8 cellular contexts compared by ENCODE assay signal in the genomic region with DNA sequence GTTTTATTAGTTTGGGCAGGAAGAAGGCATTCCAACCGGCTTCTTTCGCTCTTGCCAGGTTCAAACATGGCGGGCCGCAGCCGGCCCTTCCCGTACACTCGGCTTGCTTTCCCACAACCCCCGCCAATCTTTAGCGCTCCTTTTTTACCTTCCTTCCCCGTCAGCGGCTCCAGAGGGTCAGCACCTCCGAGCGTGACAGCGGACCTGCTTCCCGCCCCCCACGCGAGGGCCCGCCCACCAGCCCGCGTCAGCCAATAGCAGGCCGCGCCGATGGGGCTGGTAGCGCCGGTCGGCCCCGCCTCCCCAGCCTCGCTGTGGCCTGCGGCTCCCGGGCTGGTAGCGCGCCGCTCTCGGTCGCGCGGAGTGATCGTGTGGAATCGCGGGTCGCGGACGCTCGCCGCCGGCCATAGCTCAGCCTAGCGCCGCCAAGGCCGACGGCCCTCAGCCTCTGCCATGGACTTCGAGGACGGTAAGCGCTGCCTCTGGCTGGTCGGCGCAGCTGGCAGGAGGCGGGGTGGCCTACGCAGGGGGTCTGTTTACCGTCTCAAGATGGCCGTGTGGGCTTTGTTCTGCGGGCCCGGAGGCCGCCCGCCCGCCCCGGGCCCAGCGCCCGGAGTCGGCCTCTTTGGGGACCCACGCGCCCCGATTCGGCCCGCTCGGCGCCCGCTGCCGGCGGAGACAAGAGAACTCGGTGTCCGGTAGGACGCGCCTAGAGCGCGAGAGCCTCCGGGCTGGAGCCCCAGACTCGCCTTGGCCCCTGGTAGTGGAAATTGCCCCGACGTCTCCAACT. TPM values are rescaled to one million over a fixed set of nuclear protein-coding genes. Genes with fewer than 3 reads are reported as not detected.
DNase-seq lines count a peak whose midpoint lies in the region; ATAC-seq and TF ChIP-seq lines count a peak whose summit lies in the region.

A gene with protein sequence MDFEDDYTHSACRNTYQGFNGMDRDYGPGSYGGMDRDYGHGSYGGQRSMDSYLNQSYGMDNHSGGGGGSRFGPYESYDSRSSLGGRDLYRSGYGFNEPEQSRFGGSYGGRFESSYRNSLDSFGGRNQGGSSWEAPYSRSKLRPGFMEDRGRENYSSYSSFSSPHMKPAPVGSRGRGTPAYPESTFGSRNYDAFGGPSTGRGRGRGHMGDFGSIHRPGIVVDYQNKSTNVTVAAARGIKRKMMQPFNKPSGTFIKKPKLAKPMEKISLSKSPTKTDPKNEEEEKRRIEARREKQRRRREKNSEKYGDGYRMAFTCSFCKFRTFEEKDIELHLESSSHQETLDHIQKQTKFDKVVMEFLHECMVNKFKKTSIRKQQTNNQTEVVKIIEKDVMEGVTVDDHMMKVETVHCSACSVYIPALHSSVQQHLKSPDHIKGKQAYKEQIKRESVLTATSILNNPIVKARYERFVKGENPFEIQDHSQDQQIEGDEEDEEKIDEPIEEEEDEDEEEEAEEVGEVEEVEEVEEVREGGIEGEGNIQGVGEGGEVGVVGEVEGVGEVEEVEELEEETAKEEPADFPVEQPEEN (plus strand): TSS at position 306 of the 790 bp plus-strand sequence. CDS start 148 bp downstream, at position 454.

- no peaks in the 10 kb centered on the region for H3K27me3 ChIP-seq in IMR-90 (ENCODE audit: control insufficient read depth, insufficient read depth, low read length)

- peaks cover 2% of the 10 kb centered on the region for H3K9me1 ChIP-seq in IMR-90 (ENCODE audit: insufficient read depth, low read length)

- no peak for TF ChIP-seq RAD21 in IMR-90 (IDR thresholded peaks at IDR 0.05; ENCODE audit: low read length)

- WGBS in IMR-90 (ENCODE audit: extremely low coverage in 2 of 2, insufficient read length in 1 of 2), 2 experiments = 0% methylated on average over 42 of the region's 88 CpGs; no CpG with 5 or more reads in 1 of the 2 experiments

- peak within 1 kb of the TSS; percentile 75; the same call in 1 of the 2 replicates for H3K18ac ChIP-seq in IMR-90 (ENCODE audit: low read depth, low read length)

- POLR2A ChIA-PET in IMR-90 (lab: Charles Lee; ENCODE audit: unreplicated experiment) = no interaction called here

- peak within 1 kb of the TSS; percentile 92 for H2AK9ac ChIP-seq in IMR-90 (replicated peaks; ENCODE audit: low read depth, low read length, poor library complexity)

- CTCF ChIA-PET in IMR-90 (lab: Yijun Ruan, JAX) = no interaction called here

- peak within 1 kb of the TSS; percentile 80 for H4K91ac ChIP-seq in IMR-90 (ENCODE audit: insufficient read depth, low read depth, low read length)

- H3K4me3 ChIP-seq in IMR-90 (ENCODE audit: insufficient read depth, low read depth, low read length) (peak within 1 kb of the TSS; percentile 89), epithelial cell of proximal tubule (ENCODE audit: low read depth, low read length) (peak within 1 kb of the TSS; percentile 88)

- H4K8ac ChIP-seq in IMR-90 (ENCODE audit: low read depth in 2 of 2, low read length in 2 of 2) = peak within 1 kb of the TSS; percentile 59 to 92; a peak in 3 of 4 replicates

- no peaks in the 10 kb centered on the region for H3K9me3 ChIP-seq in IMR-90 (ENCODE audit: control insufficient read depth, insufficient read depth, low read length)

- H2BK20ac ChIP-seq in IMR-90 (ENCODE audit: low read depth, low read length) = no peak within 1 kb of the TSS

- in situ Hi-C loops in IMR-90 (cut with MboI; ENCODE audit: low sequenced_read_pairs) = loop anchor here (5.0 to 25.0 kb wide), 3 partner anchors 193 to 508 kb away; a partner anchor contains a TSS

- peak within 1 kb of the TSS; percentile 88 for H3K14ac ChIP-seq in IMR-90 (replicated peaks; ENCODE audit: low read depth, low read length)

- peak within 1 kb of the TSS; percentile 82; the same call in 1 of the 2 replicates for H3K56ac ChIP-seq in IMR-90 (ENCODE audit: extremely low read depth, insufficient read depth, low read length)

- peak within 1 kb of the TSS; percentile 95 for H3K27ac ChIP-seq in IMR-90 (ENCODE audit: insufficient read depth, low read length)

- H3K9ac ChIP-seq in IMR-90 (ENCODE audit: low read depth, low read length) = peak within 1 kb of the TSS; percentile 95

- intact Hi-C loops in IMR-90 (cut with micrococcal nuclease) = loop anchor here (5.0 kb wide), 1 partner anchor 358 kb away; no protein-coding TSS in a partner anchor

- H2BK120ac ChIP-seq in IMR-90 (ENCODE audit: low read depth, low read length) = peak within 1 kb of the TSS; percentile 58

- DNase-seq in DMS114 treated with DMSO at 0.1 percent for 48 hours (lab: John Stamatoyannopoulos, UW; ENCODE audit: unreplicated experiment) (peak; percentile 81), IMR-90 (peak; percentile 97), OCI-M2 (lab: John Stamatoyannopoulos, UW; ENCODE audit: unreplicated experiment) (peak; percentile 87), activated T-cell treated with anti-CD3 and anti-CD28 coated beads for 4 hours (peak; percentile 91), epithelial cell of proximal tubule (ENCODE audit: low read depth) (peak; percentile 78), mucosa of gallbladder (ENCODE audit: low spot score) (peak; percentile 96)
- DNase-seq in stimulated activated CD8-positive, alpha-beta memory T cell treated with anti-CD3 and anti-CD28 coated beads, Interleukin-4, amount 100 ng/mL, for 4 hours (ENCODE audit: low read depth in 2 of 2, low spot score in 1 of 2) = peak; percentile 81 to 85

- peak; percentile 98 for TF ChIP-seq POLR2A in IMR-90 (IDR thresholded peaks at IDR 0.05; ENCODE audit: low read depth, low read length)

- H3K36me3 ChIP-seq in IMR-90 (ENCODE audit: control insufficient read depth, insufficient read depth, low read length) = no peaks in the 10 kb centered on the region

- H2BK5ac ChIP-seq in IMR-90 (ENCODE audit: low read depth, low read length, poor library complexity, severe bottlenecking) = peak within 1 kb of the TSS; percentile 94

- peaks cover 3 to 23% of the 10 kb centered on the region in 2 experiments; a peak in 2 of 4 replicates for H3K79me1 ChIP-seq in IMR-90 (ENCODE audit: low read depth in 1 of 2, low read length in 2 of 2)

- H2AK5ac ChIP-seq in IMR-90 (ENCODE audit: low read depth, low read length) = peak within 1 kb of the TSS; percentile 74

- peak within 1 kb of the TSS; percentile 84 for H3K4ac ChIP-seq in IMR-90 (ENCODE audit: low read depth, low read length)

- H4K20me1 ChIP-seq in IMR-90 (ENCODE audit: insufficient read depth, low read length) = peaks cover 16% of the 10 kb centered on the region; the same call in 1 of the 2 replicates

- H2BK15ac ChIP-seq in IMR-90 (ENCODE audit: low read depth, low read length) = 0 out of 3 replicates have a peak within 1 kb of the TSS, but pooled peaks have one; percentile 5

- peak within 1 kb of the TSS; percentile 97 for H2AFZ ChIP-seq in IMR-90 (replicated peaks; ENCODE audit: low read length, poor library complexity)

- peak within 1 kb of the TSS; percentile 80 for H4K5ac ChIP-seq in IMR-90 (ENCODE audit: low read depth, low read length)

- ATAC-seq in GM21528 (IDR thresholded peaks at IDR 0.05; ENCODE audit: low FRiP score, unreplicated experiment) (peak; percentile 97), IMR-90 (ENCODE audit: low read depth) (peak; percentile 96)

- BruUV-seq in IMR-90 (replicated peaks; lab: Mats Ljungman, UMichigan) = no TSS peak

- peak within 1 kb of the TSS; percentile 90; the same call in 1 of the 2 replicates for H3K23ac ChIP-seq in IMR-90 (ENCODE audit: low read depth, low read length)

- TF ChIP-seq CTCF in IMR-90 (conservative IDR thresholded peaks at IDR 0.05; ENCODE audit: low read depth, low read length) (no peak), epithelial cell of proximal tubule (conservative IDR thresholded peaks at IDR 0.05; ENCODE audit: low read depth, low read length) (no peak)

- dilution Hi-C loops in IMR-90 (cut with HindIII; ENCODE audit: low sequenced_read_pairs, unreplicated experiment) = no loop called here

- peak within 1 kb of the TSS; percentile 96 for H3K4me2 ChIP-seq in IMR-90 (ENCODE audit: low read depth, low read length)

- H3K4me1 ChIP-seq in IMR-90 (ENCODE audit: control insufficient read depth, insufficient read depth, low read length) = no peaks in the 10 kb centered on the region; the same call in 1 of the 2 replicates

TF ChIP-seq in IMR-90, 13 proteins besides CTCF, POLR2A, EP300 and RAD21 (continues in another document):
- TF ChIP-seq CHD1 (IDR thresholded peaks at IDR 0.05; ENCODE audit: low read depth, low read length) (0 out of 2 replicates have a peak, but pooled peaks have one; percentile 78), MAZ (IDR thresholded peaks at IDR 0.05; ENCODE audit: borderline replicate concordance, low read depth, low read length) (peak; percentile 84), MAFK (IDR thresholded peaks at IDR 0.05; ENCODE audit: low read depth, low read length) (no peak), BHLHE40 (IDR thresholded peaks at IDR 0.05; ENCODE audit: low read depth, low read length) (peak; percentile 85), FOS (IDR thresholded peaks at IDR 0.05; ENCODE audit: low read depth, low read length) (no peak), MXI1 (IDR thresholded peaks at IDR 0.05; ENCODE audit: borderline replicate concordance, low read depth, low read length) (peak; percentile 54; the same call in 1 of the 2 replicates), SMC3 (IDR thresholded peaks at IDR 0.05; ENCODE audit: low read depth, low read length) (no peak), RCOR1 (IDR thresholded peaks at IDR 0.05; ENCODE audit: insufficient replicate concordance, low read length) (no peak), RFX5 (IDR thresholded peaks at IDR 0.05; ENCODE audit: low read depth, low read length) (no peak)
- TF ChIP-seq, protein P1, sequence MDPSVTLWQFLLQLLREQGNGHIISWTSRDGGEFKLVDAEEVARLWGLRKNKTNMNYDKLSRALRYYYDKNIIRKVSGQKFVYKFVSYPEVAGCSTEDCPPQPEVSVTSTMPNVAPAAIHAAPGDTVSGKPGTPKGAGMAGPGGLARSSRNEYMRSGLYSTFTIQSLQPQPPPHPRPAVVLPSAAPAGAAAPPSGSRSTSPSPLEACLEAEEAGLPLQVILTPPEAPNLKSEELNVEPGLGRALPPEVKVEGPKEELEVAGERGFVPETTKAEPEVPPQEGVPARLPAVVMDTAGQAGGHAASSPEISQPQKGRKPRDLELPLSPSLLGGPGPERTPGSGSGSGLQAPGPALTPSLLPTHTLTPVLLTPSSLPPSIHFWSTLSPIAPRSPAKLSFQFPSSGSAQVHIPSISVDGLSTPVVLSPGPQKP (IDR thresholded peaks at IDR 0.05; ENCODE audit: borderline replicate concordance, low read depth, low read length) = no peak

RNA-seq across cellular contexts. Expression of the gene that starts here (rescaled TPM):
- total RNA-seq in IMR-90 (2012; rRNA removed) (4.5 and 10.0 TPM in 2 replicates), epithelial cell of proximal tubule (7.6 and 9.1 TPM in 2 replicates), mucosa of gallbladder (19.2 TPM)
- polyA plus RNA-seq in IMR-90 (2012; rRNA removed) = 13.1 and 17.0 TPM in 2 replicates
- polyA plus RNA-seq in IMR-90 (2012; cell fraction: cytosol; rRNA removed) = 3.3 and 3.7 TPM in 2 replicates
- 8.9 and 23.9 TPM in 2 replicates for polyA plus RNA-seq in IMR-90 (2012; cell fraction: nucleus; rRNA removed; ENCODE audit: low replicate concordance)

Comparison
In these comparisons a context has a peak if more than half of its experiments do, and no peak if none do; other contexts are left out.
1. Peak in every context shown above with its lines: DNase-seq, ATAC-seq, H3K4me3 ChIP-seq and H3K27ac ChIP-seq.